Comparison of ENCODE assay signal across 22 cellular contexts in genomic region chr14:22462923-22463322, GRCh38.
DNase-seq lines count a peak whose midpoint lies in the region; ATAC-seq, FAIRE-seq and TF ChIP-seq lines count a peak whose summit lies in the region.
"Had no signal": no experiment of that assay in that cellular context is flagged by ENCODE, and none has a peak within 500 bp of the region (broad histone marks: within the 10 kb centered on the region; RNA-seq: fewer than 3 reads in every experiment).

No MANE protein-coding gene starts in this region.

- H3K4me3 ChIP-seq in DND-41 (ENCODE audit: low read depth in 1 of 2, low read length in 2 of 2) (no peak overlapping the region), heart right ventricle (no peak overlapping the region)
- H3K4me3 ChIP-seq: GM23338 had no signal

- no peaks in the 10 kb centered on the region for H3K9me3 Mint-ChIP-seq in natural killer cell treated with Interleukin-12 subunit alpha and Interleukin-12 subunit beta and Interleukin-15 and Interleukin-18, amount 100 ng/mL, for 72 hours
- H3K9me3 Mint-ChIP-seq: CD4-positive, alpha-beta memory T cell; GM23338 had no signal

- H3K27me3 ChIP-seq in DND-41 (ENCODE audit: insufficient read depth, low read length, poor library complexity), result no peaks in the 10 kb centered on the region
- no peaks in the 10 kb centered on the region for H3K27me3 ChIP-seq in heart right ventricle

- H3K27ac ChIP-seq in DND-41 (ENCODE audit: low read length), result peak overlapping the region; percentile 60
- H3K27ac ChIP-seq in KOPT-K1 (ENCODE audit: low read depth, low read length, poor library complexity, severe bottlenecking), result peak overlapping the region; percentile 98
- no peak overlapping the region for H3K27ac ChIP-seq in heart right ventricle
- H3K27ac ChIP-seq: C4-2B had no signal

- peaks cover 48% of the 10 kb centered on the region for H3K36me3 ChIP-seq in DND-41 (ENCODE audit: insufficient read depth, low read length)
- peaks cover 71% of the 10 kb centered on the region for H3K36me3 ChIP-seq in KOPT-K1 (ENCODE audit: insufficient read depth, low read length)
- no peaks in the 10 kb centered on the region for H3K36me3 ChIP-seq in heart right ventricle

- peak; percentile 83 for FAIRE-seq in GM12891 (lab: Jason Lieb, UNC)
- FAIRE-seq: A204.1, H54, HTR-8/SVneo had no signal

- no peak for TF ChIP-seq POLR2A in GM12891 (IDR thresholded peaks at IDR 0.05; ENCODE audit: low read depth, low read length)

- TF ChIP-seq CTCF in DND-41 (IDR thresholded peaks at IDR 0.05; ENCODE audit: borderline replicate concordance, extremely low read depth, low read length, poor library complexity, severe bottlenecking) (no peak), heart right ventricle (IDR thresholded peaks at IDR 0.05) (no peak)

- DNase-seq in DND-41 (no peak), GM12891 (ENCODE audit: insufficient read length, low spot score) (no peak), heart right ventricle (no peak), cerebellum (ENCODE audit: low spot score) (no peak), NCI-H446 (lab: John Stamatoyannopoulos, UW) (no peak)
- no peak for DNase-seq in natural killer cell treated with Interleukin-12 subunit alpha and Interleukin-12 subunit beta and Interleukin-15 and Interleukin-18, amount 100 ng/mL, for 72 hours (ENCODE audit: low spot score)
- DNase-seq: ACHN; AML-193; CD4-positive, alpha-beta memory T cell; DMS153; DMS79; GF-D8; HCEC 1CT; IMR-90; KBM-7 had no signal

- ATAC-seq in DND-41 (ENCODE audit: insufficient read depth, low read depth) (no peak), heart right ventricle (no peak), HG03039 (IDR thresholded peaks at IDR 0.05; ENCODE audit: unreplicated experiment) (no peak)
- no peak for ATAC-seq in natural killer cell treated with Interleukin-12 subunit alpha and Interleukin-12 subunit beta and Interleukin-15 and Interleukin-18, amount 100 ng/mL, for 72 hours
- ATAC-seq: GM23338 had no signal

- peak overlapping the region; percentile 85 for H3K4me3 Mint-ChIP-seq in natural killer cell treated with Interleukin-12 subunit alpha and Interleukin-12 subunit beta and Interleukin-15 and Interleukin-18, amount 100 ng/mL, for 72 hours
- H3K4me3 Mint-ChIP-seq: CD4-positive, alpha-beta memory T cell; GM23338 had no signal

- intact Hi-C loops in heart right ventricle (cut with DNase I), result loop anchor here in 1 of 10 donors (10.0 kb wide), 1 partner anchor 148 kb away; no protein-coding TSS in a partner anchor

- peaks cover 25% of the 10 kb centered on the region for H3K36me3 Mint-ChIP-seq in natural killer cell treated with Interleukin-12 subunit alpha and Interleukin-12 subunit beta and Interleukin-15 and Interleukin-18, amount 100 ng/mL, for 72 hours
- H3K36me3 Mint-ChIP-seq: CD4-positive, alpha-beta memory T cell had no signal

- H3K4me1 Mint-ChIP-seq in natural killer cell treated with Interleukin-12 subunit alpha and Interleukin-12 subunit beta and Interleukin-15 and Interleukin-18, amount 100 ng/mL, for 72 hours (ENCODE audit: low read depth in 2 of 2), result peaks cover 83 to 92% of the 10 kb centered on the region in 2 donors
- H3K4me1 Mint-ChIP-seq: CD4-positive, alpha-beta memory T cell had no signal

- H3K9me3 ChIP-seq in DND-41 (ENCODE audit: insufficient read depth, low read length, severe bottlenecking) (no peaks in the 10 kb centered on the region), KOPT-K1 (ENCODE audit: insufficient read depth, low read length, poor library complexity, severe bottlenecking) (no peaks in the 10 kb centered on the region), heart right ventricle (no peaks in the 10 kb centered on the region)

- H3K4me1 ChIP-seq in DND-41 (ENCODE audit: insufficient read depth, low read length), result peaks cover 99% of the 10 kb centered on the region
- H3K4me1 ChIP-seq in heart right ventricle, result no peaks in the 10 kb centered on the region

- H4K20me1 ChIP-seq in DND-41 (ENCODE audit: insufficient read depth, low read length), result no peaks in the 10 kb centered on the region

- H3K79me2 ChIP-seq in DND-41 (ENCODE audit: insufficient read depth, low read length), result peaks cover 25% of the 10 kb centered on the region

- H3K9ac ChIP-seq in DND-41 (ENCODE audit: low read depth, low read length), result no peak overlapping the region

- H2AFZ ChIP-seq in DND-41 (ENCODE audit: low read depth, low read length), result no peak overlapping the region
- H2AFZ ChIP-seq: GM23338 had no signal

- H3K27me3 Mint-ChIP-seq in natural killer cell treated with Interleukin-12 subunit alpha and Interleukin-12 subunit beta and Interleukin-15 and Interleukin-18, amount 100 ng/mL, for 72 hours, result no peaks in the 10 kb centered on the region
- H3K27me3 Mint-ChIP-seq: CD4-positive, alpha-beta memory T cell had no signal

- WGBS in heart right ventricle, 2 donors, result 85 to 88% methylated on average over 4 of the region's 4 CpGs

- H3K27ac Mint-ChIP-seq in natural killer cell treated with Interleukin-12 subunit alpha and Interleukin-12 subunit beta and Interleukin-15 and Interleukin-18, amount 100 ng/mL, for 72 hours, result peak overlapping the region; percentile 93 to 95
- H3K27ac Mint-ChIP-seq: CD4-positive, alpha-beta memory T cell; GM23338 had no signal

- no peak overlapping the region for H3K4me2 ChIP-seq in DND-41 (ENCODE audit: insufficient read depth, low read length)
- H3K4me2 ChIP-seq: GM23338 had no signal

TF ChIP-seq in GM12891, 5 proteins besides CTCF, POLR2A, EP300 and RAD21:
- no peak for TF ChIP-seq POU2F2 (IDR thresholded peaks at IDR 0.05; ENCODE audit: low read depth, low read length)
- TF ChIP-seq POLR2AphosphoS5 (IDR thresholded peaks at IDR 0.05; ENCODE audit: low read depth, low read length), result no peak
- no peak for TF ChIP-seq SPI1 (IDR thresholded peaks at IDR 0.05; ENCODE audit: low read depth, low read length)
- no peak for TF ChIP-seq PAX5 (IDR thresholded peaks at IDR 0.05; ENCODE audit: insufficient read depth, low read length, severe bottlenecking)
- no peak for TF ChIP-seq TAF1 (IDR thresholded peaks at IDR 0.05; ENCODE audit: low read depth, low read length)

Comparison
In these comparisons a context has a peak if more than half of its experiments do, and no peak if none do; other contexts are left out.
1. H3K27ac ChIP-seq: peak in DND-41 (single experiment) and KOPT-K1 (single experiment); none in heart right ventricle (0 of 10).